ENCODE assay signal across 8 cellular contexts in the genomic region with DNA sequence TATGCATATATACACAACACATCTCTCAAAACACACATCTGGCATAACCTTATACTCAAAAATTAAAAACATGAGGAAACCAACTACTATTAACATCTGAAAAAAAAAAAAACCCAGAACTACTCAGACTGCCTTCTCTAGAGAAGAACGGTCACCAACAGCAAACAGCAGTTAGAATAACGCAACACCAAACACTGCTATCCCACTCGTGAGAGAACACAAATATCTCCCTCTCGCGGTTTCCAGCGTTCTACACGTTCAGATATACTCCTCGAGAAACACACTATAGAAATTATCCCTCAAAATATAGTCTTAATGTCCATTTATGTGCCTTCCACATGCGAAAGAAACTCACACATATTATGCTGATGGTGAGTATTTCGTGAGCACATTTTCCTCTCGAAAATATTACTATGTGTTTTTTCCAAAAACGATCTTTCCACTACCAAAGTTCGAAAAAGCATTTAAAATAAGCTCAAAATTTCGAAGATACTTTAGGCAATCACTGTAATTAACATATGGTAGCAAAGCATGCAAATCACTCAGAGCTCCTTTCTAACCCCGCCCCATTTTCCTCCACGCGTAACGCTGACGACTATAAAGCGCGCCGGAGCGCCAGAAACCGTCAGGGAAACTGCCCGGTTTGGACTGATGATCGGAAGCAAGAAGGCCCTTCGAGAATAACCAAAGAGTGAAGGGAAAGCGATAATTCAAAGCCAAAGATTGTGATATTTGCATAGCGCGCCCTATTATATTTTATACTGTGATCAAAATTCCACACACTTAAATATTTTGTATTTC.
A peak's percentile ranks its signal among the peaks of the same experiment; 100 is the strongest.
DNase-seq lines count a peak whose midpoint lies in the region; ATAC-seq and TF ChIP-seq lines count a peak whose summit lies in the region.

No MANE protein-coding gene starts in this region.

- no peaks in the 10 kb centered on the region for H3K9me3 Mint-ChIP-seq in WTC11

- ATAC-seq in GM18907 (IDR thresholded peaks at IDR 0.05; ENCODE audit: unreplicated experiment) (peak; percentile 80), HG03135 (IDR thresholded peaks at IDR 0.05; ENCODE audit: unreplicated experiment) (peak; percentile 78), WTC11 (peak; percentile 95)

- H3K36me3 Mint-ChIP-seq in WTC11, result no peaks in the 10 kb centered on the region

- peaks cover 7% of the 10 kb centered on the region for H3K4me1 Mint-ChIP-seq in WTC11

- CTCF ChIA-PET in WTC11 (lab: Charles Lee), result interaction anchor here (0.6 to 1.9 kb wide), 10 partner anchors 16 to 446 kb away, joined by 3 to 12 read pairs (median 4); a partner anchor contains a TSS

- no peak overlapping the region for H3K27ac Mint-ChIP-seq in WTC11

- no peak for TF ChIP-seq CTCF in WTC11 (IDR thresholded peaks at IDR 0.05)

- no peak overlapping the region for H3K4me3 Mint-ChIP-seq in WTC11

- H3K27me3 Mint-ChIP-seq in WTC11 (ENCODE audit: low read depth), result no peaks in the 10 kb centered on the region

- peak; percentile 99 for DNase-seq in ACHN
- DNase-seq in NCI-H2227 treated with DMSO at 0.1 percent for 48 hours (lab: John Stamatoyannopoulos, UW), result peak; percentile 98
- peak; percentile 94 for DNase-seq in WTC11 (ENCODE audit: low spot score)
- DNase-seq in central memory CD4-positive, alpha-beta T cell, result peak; percentile 93
- DNase-seq in iris pigment epithelial cell (ENCODE audit: low read depth), result peak; percentile 99
- DNase-seq in smooth muscle cell of the brain vasculature (ENCODE audit: low read depth, low spot score), result peak; percentile 97

- POLR2A ChIA-PET in WTC11 (lab: Charles Lee), result interaction anchor here (0.7 to 2.9 kb wide), 20 partner anchors 8 to 524 kb away, joined by 3 to 54 read pairs (median 4); a partner anchor contains a TSS

- in situ Hi-C loops in ACHN (cut with HindIII; ENCODE audit: low pct_ligation_motif_present, low pct_unique_long_range_greater_than_20kb, low sequenced_read_pairs), result no loop called here

TF ChIP-seq in WTC11, 78 proteins besides CTCF, POLR2A, EP300 and RAD21 (continues in another document):
- TF ChIP-seq, protein P1, sequence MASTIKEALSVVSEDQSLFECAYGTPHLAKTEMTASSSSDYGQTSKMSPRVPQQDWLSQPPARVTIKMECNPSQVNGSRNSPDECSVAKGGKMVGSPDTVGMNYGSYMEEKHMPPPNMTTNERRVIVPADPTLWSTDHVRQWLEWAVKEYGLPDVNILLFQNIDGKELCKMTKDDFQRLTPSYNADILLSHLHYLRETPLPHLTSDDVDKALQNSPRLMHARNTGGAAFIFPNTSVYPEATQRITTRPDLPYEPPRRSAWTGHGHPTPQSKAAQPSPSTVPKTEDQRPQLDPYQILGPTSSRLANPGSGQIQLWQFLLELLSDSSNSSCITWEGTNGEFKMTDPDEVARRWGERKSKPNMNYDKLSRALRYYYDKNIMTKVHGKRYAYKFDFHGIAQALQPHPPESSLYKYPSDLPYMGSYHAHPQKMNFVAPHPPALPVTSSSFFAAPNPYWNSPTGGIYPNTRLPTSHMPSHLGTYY (CRISPR knock-in tag; IDR thresholded peaks at IDR 0.05), result peak; percentile 100
- TF ChIP-seq, protein P2, sequence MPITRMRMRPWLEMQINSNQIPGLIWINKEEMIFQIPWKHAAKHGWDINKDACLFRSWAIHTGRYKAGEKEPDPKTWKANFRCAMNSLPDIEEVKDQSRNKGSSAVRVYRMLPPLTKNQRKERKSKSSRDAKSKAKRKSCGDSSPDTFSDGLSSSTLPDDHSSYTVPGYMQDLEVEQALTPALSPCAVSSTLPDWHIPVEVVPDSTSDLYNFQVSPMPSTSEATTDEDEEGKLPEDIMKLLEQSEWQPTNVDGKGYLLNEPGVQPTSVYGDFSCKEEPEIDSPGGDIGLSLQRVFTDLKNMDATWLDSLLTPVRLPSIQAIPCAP (CRISPR knock-in tag; IDR thresholded peaks at IDR 0.05), result 0 out of 2 replicates have a peak, but pooled peaks have one; percentile 47
- TF ChIP-seq ZNF423 (CRISPR knock-in tag; IDR thresholded peaks at IDR 0.05) (peak; percentile 39), ZNF416 (CRISPR knock-in tag; IDR thresholded peaks at IDR 0.05) (peak; percentile 100), HMGA2 (CRISPR knock-in tag; IDR thresholded peaks at IDR 0.05) (no peak), NR3C1 (CRISPR knock-in tag; conservative IDR thresholded peaks at IDR 0.05; ENCODE audit: low read depth) (no peak), ZNF671 (CRISPR knock-in tag; IDR thresholded peaks at IDR 0.05) (peak; percentile 100), NR1H2 (CRISPR knock-in tag; IDR thresholded peaks at IDR 0.05) (no peak), ATF1 (CRISPR knock-in tag; IDR thresholded peaks at IDR 0.05) (0 out of 2 replicates have a peak, but pooled peaks have one; percentile 83)
- TF ChIP-seq, protein P3, sequence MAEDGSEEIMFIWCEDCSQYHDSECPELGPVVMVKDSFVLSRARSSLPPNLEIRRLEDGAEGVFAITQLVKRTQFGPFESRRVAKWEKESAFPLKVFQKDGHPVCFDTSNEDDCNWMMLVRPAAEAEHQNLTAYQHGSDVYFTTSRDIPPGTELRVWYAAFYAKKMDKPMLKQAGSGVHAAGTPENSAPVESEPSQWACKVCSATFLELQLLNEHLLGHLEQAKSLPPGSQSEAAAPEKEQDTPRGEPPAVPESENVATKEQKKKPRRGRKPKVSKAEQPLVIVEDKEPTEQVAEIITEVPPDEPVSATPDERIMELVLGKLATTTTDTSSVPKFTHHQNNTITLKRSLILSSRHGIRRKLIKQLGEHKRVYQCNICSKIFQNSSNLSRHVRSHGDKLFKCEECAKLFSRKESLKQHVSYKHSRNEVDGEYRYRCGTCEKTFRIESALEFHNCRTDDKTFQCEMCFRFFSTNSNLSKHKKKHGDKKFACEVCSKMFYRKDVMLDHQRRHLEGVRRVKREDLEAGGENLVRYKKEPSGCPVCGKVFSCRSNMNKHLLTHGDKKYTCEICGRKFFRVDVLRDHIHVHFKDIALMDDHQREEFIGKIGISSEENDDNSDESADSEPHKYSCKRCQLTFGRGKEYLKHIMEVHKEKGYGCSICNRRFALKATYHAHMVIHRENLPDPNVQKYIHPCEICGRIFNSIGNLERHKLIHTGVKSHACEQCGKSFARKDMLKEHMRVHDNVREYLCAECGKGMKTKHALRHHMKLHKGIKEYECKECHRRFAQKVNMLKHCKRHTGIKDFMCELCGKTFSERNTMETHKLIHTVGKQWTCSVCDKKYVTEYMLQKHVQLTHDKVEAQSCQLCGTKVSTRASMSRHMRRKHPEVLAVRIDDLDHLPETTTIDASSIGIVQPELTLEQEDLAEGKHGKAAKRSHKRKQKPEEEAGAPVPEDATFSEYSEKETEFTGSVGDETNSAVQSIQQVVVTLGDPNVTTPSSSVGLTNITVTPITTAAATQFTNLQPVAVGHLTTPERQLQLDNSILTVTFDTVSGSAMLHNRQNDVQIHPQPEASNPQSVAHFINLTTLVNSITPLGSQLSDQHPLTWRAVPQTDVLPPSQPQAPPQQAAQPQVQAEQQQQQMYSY (CRISPR knock-in tag; IDR thresholded peaks at IDR 0.05), result no peak
- TF ChIP-seq, protein P4, sequence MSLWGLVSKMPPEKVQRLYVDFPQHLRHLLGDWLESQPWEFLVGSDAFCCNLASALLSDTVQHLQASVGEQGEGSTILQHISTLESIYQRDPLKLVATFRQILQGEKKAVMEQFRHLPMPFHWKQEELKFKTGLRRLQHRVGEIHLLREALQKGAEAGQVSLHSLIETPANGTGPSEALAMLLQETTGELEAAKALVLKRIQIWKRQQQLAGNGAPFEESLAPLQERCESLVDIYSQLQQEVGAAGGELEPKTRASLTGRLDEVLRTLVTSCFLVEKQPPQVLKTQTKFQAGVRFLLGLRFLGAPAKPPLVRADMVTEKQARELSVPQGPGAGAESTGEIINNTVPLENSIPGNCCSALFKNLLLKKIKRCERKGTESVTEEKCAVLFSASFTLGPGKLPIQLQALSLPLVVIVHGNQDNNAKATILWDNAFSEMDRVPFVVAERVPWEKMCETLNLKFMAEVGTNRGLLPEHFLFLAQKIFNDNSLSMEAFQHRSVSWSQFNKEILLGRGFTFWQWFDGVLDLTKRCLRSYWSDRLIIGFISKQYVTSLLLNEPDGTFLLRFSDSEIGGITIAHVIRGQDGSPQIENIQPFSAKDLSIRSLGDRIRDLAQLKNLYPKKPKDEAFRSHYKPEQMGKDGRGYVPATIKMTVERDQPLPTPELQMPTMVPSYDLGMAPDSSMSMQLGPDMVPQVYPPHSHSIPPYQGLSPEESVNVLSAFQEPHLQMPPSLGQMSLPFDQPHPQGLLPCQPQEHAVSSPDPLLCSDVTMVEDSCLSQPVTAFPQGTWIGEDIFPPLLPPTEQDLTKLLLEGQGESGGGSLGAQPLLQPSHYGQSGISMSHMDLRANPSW (CRISPR knock-in tag; conservative IDR thresholded peaks at IDR 0.05; ENCODE audit: low read depth), result no peak
- TF ChIP-seq, protein P5, sequence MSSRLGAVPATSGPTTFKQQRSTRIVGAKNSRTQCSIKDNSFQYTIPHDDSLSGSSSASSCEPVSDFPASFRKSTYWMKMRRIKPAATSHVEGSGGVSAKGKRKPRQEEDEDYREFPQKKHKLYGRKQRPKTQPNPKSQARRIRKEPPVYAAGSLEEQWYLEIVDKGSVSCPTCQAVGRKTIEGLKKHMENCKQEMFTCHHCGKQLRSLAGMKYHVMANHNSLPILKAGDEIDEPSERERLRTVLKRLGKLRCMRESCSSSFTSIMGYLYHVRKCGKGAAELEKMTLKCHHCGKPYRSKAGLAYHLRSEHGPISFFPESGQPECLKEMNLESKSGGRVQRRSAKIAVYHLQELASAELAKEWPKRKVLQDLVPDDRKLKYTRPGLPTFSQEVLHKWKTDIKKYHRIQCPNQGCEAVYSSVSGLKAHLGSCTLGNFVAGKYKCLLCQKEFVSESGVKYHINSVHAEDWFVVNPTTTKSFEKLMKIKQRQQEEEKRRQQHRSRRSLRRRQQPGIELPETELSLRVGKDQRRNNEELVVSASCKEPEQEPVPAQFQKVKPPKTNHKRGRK (CRISPR knock-in tag; IDR thresholded peaks at IDR 0.05; ENCODE audit: borderline replicate concordance), result 0 out of 2 replicates have a peak, but pooled peaks have one; percentile 54
- TF ChIP-seq, protein P6, sequence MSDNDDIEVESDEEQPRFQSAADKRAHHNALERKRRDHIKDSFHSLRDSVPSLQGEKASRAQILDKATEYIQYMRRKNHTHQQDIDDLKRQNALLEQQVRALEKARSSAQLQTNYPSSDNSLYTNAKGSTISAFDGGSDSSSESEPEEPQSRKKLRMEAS (CRISPR knock-in tag; IDR thresholded peaks at IDR 0.05), result no peak; the same call in 1 of the 2 replicates

Comparison
In these comparisons a context has a peak if more than half of its experiments do, and no peak if none do; other contexts are left out.
1. Peak in every context shown above with its lines: DNase-seq and ATAC-seq.